20 cellular contexts compared by ENCODE assay signal in genomic region chr11:120514541-120515121, GRCh38. TPM values are rescaled to one million over a fixed set of nuclear protein-coding genes. Genes with fewer than 3 reads are reported as not detected.
DNase-seq lines count a peak whose midpoint lies in the region; ATAC-seq, FAIRE-seq and TF ChIP-seq lines count a peak whose summit lies in the region.
"Had no signal": no experiment of that assay in that cellular context is flagged by ENCODE, and none has a peak within 500 bp of the region (broad histone marks: within the 10 kb centered on the region; RNA-seq: fewer than 3 reads in every experiment).

No MANE protein-coding gene starts in this region.

- H3K27ac ChIP-seq in left ventricle myocardium inferior (replicated peaks) = no peak overlapping the region
- H3K27ac ChIP-seq in HepG2 (ENCODE audit: extremely low read length, insufficient read depth, low read length) = no peak overlapping the region
- H3K27ac ChIP-seq: BLaER1, PC-9, RWPE1 had no signal

- TF ChIP-seq RAD21 in HepG2 (CRISPR knock-in tag; IDR thresholded peaks at IDR 0.05) = no peak

- H3K27me3 Mint-ChIP-seq in brain (peaks cover 21% of the 10 kb centered on the region), Calu3 (ENCODE audit: unreplicated experiment) (peaks cover 76% of the 10 kb centered on the region)

- ATAC-seq in sciatic nerve (no peak), HepG2 (no peak)
- ATAC-seq: GM12878 had no signal

- H3K27me3 ChIP-seq in H7 (ENCODE audit: control insufficient read depth, insufficient read depth, low read length) = peaks cover 10% of the 10 kb centered on the region
- peaks cover 85% of the 10 kb centered on the region for H3K27me3 ChIP-seq in left ventricle myocardium inferior (ENCODE audit: low read depth)
- peaks cover 6 to 74% of the 10 kb centered on the region in 2 experiments for H3K27me3 ChIP-seq in HepG2 (ENCODE audit: control insufficient read depth in 1 of 2, insufficient read depth in 2 of 2, low read length in 2 of 2)

- FAIRE-seq in HepG2 (lab: Jason Lieb, UNC) = no peak
- FAIRE-seq: GM12878, GM18507 had no signal

- H3K4me3 Mint-ChIP-seq in brain (peak overlapping the region in 2 of 5 experiments; percentile 24 to 44), Calu3 (ENCODE audit: low read depth, unreplicated experiment) (no peak overlapping the region)

- H3K36me3 Mint-ChIP-seq in brain (no peaks in the 10 kb centered on the region), Calu3 (ENCODE audit: insufficient read depth, unreplicated experiment) (no peaks in the 10 kb centered on the region)
- H3K36me3 Mint-ChIP-seq: CD4-positive, alpha-beta memory T cell had no signal

- DNase-seq in H7 (peak; percentile 30), mesenteric fat pad (ENCODE audit: low spot score) (peak; percentile 83), sciatic nerve (ENCODE audit: low spot score) (peak; percentile 41), left ventricle myocardium inferior (no peak), Calu3 (no peak), HepG2 (ENCODE audit: low spot score) (no peak)
- DNase-seq: CD4-positive, alpha-beta memory T cell; EL; GOT3; NCI-H1436 treated with DMSO at 0.1 percent for 48 hours; NCI-H2029; NCI-H345; NCI-H524 treated with DMSO at 0.1 percent for 48 hours; PC-9 had no signal

- in situ Hi-C loops in HepG2 (cut with HindIII; ENCODE audit: extremely low pct_ligation_motif_present, low pct_unique_long_range_greater_than_20kb) = loop anchor here (5.0 to 10.0 kb wide), 3 partner anchors 173 to 438 kb away; no protein-coding TSS in a partner anchor

- no peaks in the 10 kb centered on the region for H3K9me3 ChIP-seq in left ventricle myocardium inferior (replicated peaks)
- H3K9me3 ChIP-seq in HepG2 (ENCODE audit: low read length) = no peaks in the 10 kb centered on the region
- H3K9me3 ChIP-seq: BLaER1 had no signal

- POLR2A ChIA-PET in HepG2 (lab: Yijun Ruan, JAX) = no interaction called here

- WGBS in HepG2 (ENCODE audit: low lambda C conversion rate) = 47% methylated on average over 11 of the region's 14 CpGs

- intact Hi-C loops in sciatic nerve (cut with DNase I) (loop anchor here (5.0 to 10.0 kb wide), 4 partner anchors 168 to 600 kb away; no protein-coding TSS in a partner anchor), left ventricle myocardium inferior (cut with micrococcal nuclease) (loop anchor here (5.0 to 10.0 kb wide), 2 partner anchors 173 to 440 kb away; no protein-coding TSS in a partner anchor), Calu3 (cut with micrococcal nuclease; ENCODE audit: unreplicated experiment) (loop anchor here (5.0 kb wide), 1 partner anchor 683 kb away; no protein-coding TSS in a partner anchor), HepG2 (cut with micrococcal nuclease; ENCODE audit: unreplicated experiment) (loop anchor here (10.0 kb wide), 2 partner anchors 290 to 410 kb away; no protein-coding TSS in a partner anchor)

- H4K20me1 ChIP-seq in HepG2 (ENCODE audit: insufficient read depth, low read length) = no peaks in the 10 kb centered on the region
- H4K20me1 ChIP-seq: BLaER1 had no signal

- no peaks in the 10 kb centered on the region for H3K79me2 ChIP-seq in HepG2 (ENCODE audit: insufficient read depth, low read length)

- no peak overlapping the region for H2AFZ ChIP-seq in HepG2 (ENCODE audit: low read length)
- H2AFZ ChIP-seq: PC-9 had no signal

- no peak for TF ChIP-seq EP300 in HepG2 (IDR thresholded peaks at IDR 0.05; ENCODE audit: low read depth in 2 of 2, low read length in 2 of 2)
- no peak for TF ChIP-seq EP300 in HepG2 (CRISPR knock-in tag; IDR thresholded peaks at IDR 0.05; ENCODE audit: borderline replicate concordance)

- no peak overlapping the region for H3K4me2 ChIP-seq in HepG2 (ENCODE audit: low read depth, low read length)
- H3K4me2 ChIP-seq: BLaER1, PC-9 had no signal

- H3K4me3 ChIP-seq in H7 (ENCODE audit: insufficient read depth, low read depth, low read length) (no peak overlapping the region), left ventricle myocardium inferior (no peak overlapping the region), HepG2 (replicated peaks in 1 of 3; ENCODE audit: insufficient read depth in 1 of 3, low read depth in 2 of 3, low read length in 3 of 3) (no peak overlapping the region)
- H3K4me3 ChIP-seq: BLaER1, GM12878, PC-9 had no signal

- no peaks in the 10 kb centered on the region for H3K36me3 ChIP-seq in H7 (replicated peaks; ENCODE audit: control insufficient read depth, insufficient read depth, low read length)
- no peaks in the 10 kb centered on the region for H3K36me3 ChIP-seq in left ventricle myocardium inferior
- no peaks in the 10 kb centered on the region for H3K36me3 ChIP-seq in HepG2 (replicated peaks in 1 of 2; ENCODE audit: control insufficient read depth in 1 of 2, insufficient read depth in 2 of 2, low read length in 2 of 2)
- H3K36me3 ChIP-seq: BLaER1 had no signal

- TF ChIP-seq POLR2A in HepG2 (IDR thresholded peaks at IDR 0.05; ENCODE audit: insufficient read depth in 1 of 2, low read depth in 2 of 2, low read length in 2 of 2) = no peak

- H3K27ac Mint-ChIP-seq in brain (peak overlapping the region in 4 of 5 experiments; percentile 24 to 77 (median 52)), Calu3 (ENCODE audit: unreplicated experiment) (no peak overlapping the region)

- BruUV-seq in Calu3 (replicated peaks; lab: Mats Ljungman, UMichigan) (no TSS peak), HepG2 (replicated peaks; lab: Mats Ljungman, UMichigan) (no TSS peak)

- H3K4me1 ChIP-seq in left ventricle myocardium inferior = peaks cover 14% of the 10 kb centered on the region
- peaks cover 16% of the 10 kb centered on the region for H3K4me1 ChIP-seq in HepG2 (ENCODE audit: insufficient read depth, low read length)
- H3K4me1 ChIP-seq: BLaER1 had no signal

- H3K9me3 Mint-ChIP-seq in brain (peaks cover 0 to 3% (median 0%) of the 10 kb centered on the region in 5 experiments), Calu3 (ENCODE audit: low read depth, unreplicated experiment) (no peaks in the 10 kb centered on the region)

- peaks cover 53% of the 10 kb centered on the region for H3K4me1 Mint-ChIP-seq in brain
- peaks cover 10% of the 10 kb centered on the region for H3K4me1 Mint-ChIP-seq in Calu3 (ENCODE audit: low read depth, unreplicated experiment)

- CTCF ChIA-PET in Calu3 (lab: Charles Lee) (no interaction called here), HepG2 (lab: Yijun Ruan, JAX; ENCODE audit: low intra/inter-chr PET ratio, low total read pairs) (no interaction called here)

- TF ChIP-seq CTCF in brain (conservative IDR thresholded peaks at IDR 0.05) (no peak), left ventricle myocardium inferior (IDR thresholded peaks at IDR 0.05; ENCODE audit: borderline replicate concordance) (no peak), Calu3 (IDR thresholded peaks at IDR 0.05; ENCODE audit: unreplicated experiment) (no peak), HepG2 (CRISPR knock-in tag; IDR thresholded peaks at IDR 0.05) (no peak)

- H3K9ac ChIP-seq in HepG2 (ENCODE audit: insufficient read depth, low read depth, low read length) = no peak overlapping the region
- H3K9ac ChIP-seq: BLaER1 had no signal

TF ChIP-seq in HepG2, 621 proteins besides CTCF, POLR2A, EP300 and RAD21 (continues in another document):
- TF ChIP-seq ZNF597 (CRISPR knock-in tag; IDR thresholded peaks at IDR 0.05) (no peak), ZNF317 (CRISPR knock-in tag; IDR thresholded peaks at IDR 0.05) (no peak), REL (CRISPR knock-in tag; conservative IDR thresholded peaks at IDR 0.05) (no peak), ZNF496 (CRISPR knock-in tag; IDR thresholded peaks at IDR 0.05; ENCODE audit: insufficient replicate concordance) (no peak), PTBP1 (IDR thresholded peaks at IDR 0.05; ENCODE audit: low read depth, low read length, poor library complexity, severe bottlenecking) (no peak), RFX1 (IDR thresholded peaks at IDR 0.05) (no peak), ZNF614 (CRISPR knock-in tag; IDR thresholded peaks at IDR 0.05; ENCODE audit: borderline replicate concordance) (no peak)

RNA-seq across cellular contexts. Expression of gene GRIK4, which starts 3.1 kb away (rescaled TPM):
- total RNA-seq in H7 (2014; rRNA removed; shearing (Covaris generic)) = 1.0 TPM in 2 replicates
- polyA plus RNA-seq in brain (ENCODE audit: insufficient read depth, low read depth, low replicate concordance) (2.4 TPM), HepG2 (2011; rRNA removed) (0.01 and 0.07 TPM in 2 replicates)
- total RNA-seq in mesenteric fat pad (0.10 TPM), sciatic nerve (0.27 TPM), left ventricle myocardium inferior (0.16 TPM), Calu3 (2022) (0.12 TPM in 1 of 2 replicates, not detected in the other), HepG2 (2016; rRNA removed; fragmentation: Illumina TruSeq; extraction: Trizol) (0.04 TPM in 1 of 2 replicates, not detected in the other)
- not detected in 2 replicates for total RNA-seq in HepG2 (2016; cell fraction: cytosol; rRNA removed; fragmentation: Illumina TruSeq; extraction: Trizol; ENCODE audit: low read depth)
- total RNA-seq in HepG2 (2016; cell fraction: insoluble cytoplasmic fraction; rRNA removed; fragmentation: Illumina TruSeq; extraction: Trizol) = not detected in 2 replicates
- 0.19 and 0.24 TPM in 2 replicates for total RNA-seq in HepG2 (2016; cell fraction: membrane; rRNA removed; fragmentation: Illumina TruSeq; extraction: Trizol)
- 0.12 TPM in 1 of 2 replicates, not detected in the other for total RNA-seq in HepG2 (2016; cell fraction: nucleus; rRNA removed; fragmentation: Illumina TruSeq; extraction: Trizol)
- polyA plus RNA-seq in HepG2 (2011; cell fraction: cytosol; rRNA removed) = 0.03 TPM in 1 of 2 replicates, not detected in the other
- polyA plus RNA-seq in HepG2 (2011; cell fraction: nucleus; rRNA removed) = 0.09 TPM in 1 of 2 replicates, not detected in the other
- polyA plus RNA-seq in HepG2 (2012) = 0.04 and 0.05 TPM in 2 replicates
- 0.02 TPM in 1 of 2 replicates, not detected in the other for polyA plus RNA-seq in HepG2 (2016; cell fraction: cytosol; fragmentation: Illumina TruSeq; extraction: Trizol; ENCODE audit: low read depth)
- not detected in 2 replicates for polyA plus RNA-seq in HepG2 (2016; cell fraction: insoluble cytoplasmic fraction; fragmentation: Illumina TruSeq; extraction: Trizol; ENCODE audit: low read depth)
- 0.10 TPM in 1 of 2 replicates, not detected in the other for polyA plus RNA-seq in HepG2 (2016; cell fraction: membrane; fragmentation: Illumina TruSeq; extraction: Trizol; ENCODE audit: low read depth)
- not detected in 2 replicates for polyA plus RNA-seq in HepG2 (2016; cell fraction: nucleus; fragmentation: Illumina TruSeq; extraction: Trizol; ENCODE audit: insufficient read depth, low read depth)
- polyA minus RNA-seq in HepG2 (2011; rRNA and poly(A)+ RNA removed; ENCODE audit: low replicate concordance) = 0.64 TPM in 1 of 2 replicates, not detected in the other
- not detected in 2 replicates for polyA minus RNA-seq in HepG2 (2011; cell fraction: cytosol; rRNA and poly(A)+ RNA removed)
- not detected in 2 replicates for polyA minus RNA-seq in HepG2 (2011; cell fraction: nucleus; rRNA and poly(A)+ RNA removed)
- total RNA-seq: A673; CD4-positive, alpha-beta memory T cell; PC-9 had no signal

Comparison
In these comparisons a context has a peak if more than half of its experiments do, and no peak if none do; other contexts are left out.
1. DNase-seq: peak in H7 (single experiment), mesenteric fat pad (single experiment) and sciatic nerve (single experiment); none in left ventricle myocardium inferior (single experiment), Calu3 (single experiment) and HepG2 (single experiment).